In the genomic region with DNA sequence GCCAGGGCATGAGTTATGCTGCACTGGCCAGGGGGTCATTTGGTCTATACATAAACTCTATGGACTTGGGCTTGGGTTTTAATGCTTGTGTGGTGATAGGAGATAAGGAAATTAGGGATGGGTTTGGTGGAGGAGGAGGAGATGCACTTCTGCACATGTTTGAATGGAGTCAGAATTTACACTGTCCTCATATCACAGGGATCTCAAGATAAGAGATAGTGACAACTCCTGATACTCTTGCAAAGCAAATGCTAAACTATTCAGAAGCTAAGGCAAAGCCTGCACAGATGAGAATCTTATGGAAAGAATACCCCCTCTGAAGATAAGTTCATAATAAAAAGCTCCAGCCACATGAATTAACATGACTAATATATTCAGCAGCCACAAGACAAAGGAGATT, we compare ENCODE assay signal across 24 cellular contexts.
"Had no signal": no experiment of that assay in that cellular context is flagged by ENCODE, and none has a peak within 500 bp of the region (broad histone marks: within the 10 kb centered on the region; RNA-seq: fewer than 3 reads in every experiment).

No MANE protein-coding gene starts in this region.

- H3K4me3 ChIP-seq: MG63 had no signal

- ATAC-seq: Panc1, PC-3, T-helper 17 cell had no signal

- H3K4me2 ChIP-seq: SK-N-SH had no signal

- H3K27me3 ChIP-seq: MG63 had no signal

- H3K27me3 Mint-ChIP-seq: T-helper 17 cell had no signal

- H3K9ac ChIP-seq: SK-N-SH had no signal

- H3K36me3 ChIP-seq: MG63 had no signal

- H3K27ac Mint-ChIP-seq: T-helper 17 cell had no signal

- H3K27ac ChIP-seq: RWPE1 had no signal

- DNase-seq: Karpas-422, KG1, MG63, NCI-H1092, NCI-H1105 treated with DMSO at 0.1 percent for 48 hours, NCI-H1436, NCI-H187, NCI-H2029, NCI-H2081 treated with DMSO at 0.1 percent for 48 hours, NCI-H2171, NCI-H226, NCI-H446, NCI-H510A, NCI-H524 treated with DMSO at 0.1 percent for 48 hours, NCI-H69, NCI-H774, PC-3, SHP77, SK-N-SH, SW 1271, T-helper 1 cell, T-helper 17 cell had no signal

- H3K4me1 Mint-ChIP-seq: T-helper 17 cell had no signal

- H3K4me3 Mint-ChIP-seq: T-helper 17 cell had no signal
